Comparison of ENCODE assay signal across 26 cellular contexts in genomic region chr6:64479134-64479533, GRCh38.
"Had no signal": no experiment of that assay in that cellular context is flagged by ENCODE, and none has a peak within 500 bp of the region (broad histone marks: within the 10 kb centered on the region; RNA-seq: fewer than 3 reads in every experiment).

No MANE protein-coding gene starts in this region.

- H3K27me3 ChIP-seq: ascending aorta, cardiac muscle cell had no signal

- H3K9me3 ChIP-seq: ascending aorta had no signal

- DNase-seq: activated B cell treated with CpG ODN at 0.5 μM for 24 hours; activated CD4-positive, alpha-beta memory T cell treated with anti-CD3 and anti-CD28 coated beads for 36 hours; activated CD4-positive, alpha-beta T cell treated with anti-CD3 and anti-CD28 coated beads for 4 hours; activated CD4-positive, alpha-beta T cell treated with anti-CD3 and anti-CD28 coated beads, Interleukin-2, amount 10 ng/mL, durations not matched to agents 24 days and 14 days; activated CD4-positive, alpha-beta T cell treated with anti-CD3 and anti-CD28 coated beads, Interleukin-2, amount 50 U/mL, for 1 hour; activated CD4-positive, alpha-beta T cell treated with anti-CD3 and anti-CD28 coated beads, Interleukin-2, amount 50 U/mL, for 4 hours; activated CD4-positive, CD25-positive, alpha-beta regulatory T cell treated with anti-CD3 and anti-CD28 coated beads, Interleukin-2, amount 50 U/mL, for 72 hours; activated CD8-positive, alpha-beta memory T cell treated with anti-CD3 and anti-CD28 coated beads, Interleukin-2, amount 50 U/mL, for 4 hours; activated CD8-positive, alpha-beta T cell treated with anti-CD3 and anti-CD28 coated beads for 36 hours; activated effector memory CD4-positive, alpha-beta T cell treated with Interleukin-2 at 50 U/mL for 16 hours; activated gamma-delta T cell; activated naive CD4-positive, alpha-beta T cell treated with anti-CD3 and anti-CD28 coated beads, Interleukin-2, amount 10 ng/mL, durations not matched to agents 7 days and 5 days; activated naive CD4-positive, alpha-beta T cell treated with Interleukin-2 at 50 U/mL for 16 hours; activated naive CD8-positive, alpha-beta T cell treated with anti-CD3 and anti-CD28 coated beads, Interleukin-2, amount 10 ng/mL, durations not matched to agents 7 days and 5 days; activated naive CD8-positive, alpha-beta T cell treated with anti-CD3 and anti-CD28 coated beads, Interleukin-2, amount 50 U/mL, for 24 hours; activated T-cell treated with anti-CD3 and anti-CD28 coated beads for 4 hours; activated T-cell treated with anti-CD3 and anti-CD28 coated beads, Interleukin-2, amount 50 U/mL, for 1 hour; activated T-cell treated with anti-CD3 and anti-CD28 coated beads, Interleukin-2, amount 50 U/mL, for 4 hours; activated T-cell treated with anti-CD3 and anti-CD28 coated beads, Interleukin-2, amount 50 U/mL, for 72 hours; anterior cingulate cortex; caudate nucleus; cerebellar nuclear complex; T-helper 17 cell had no signal

- H3K4me1 ChIP-seq: ascending aorta had no signal

- H3K36me3 ChIP-seq: ascending aorta, cardiac muscle cell had no signal

- ATAC-seq: activated CD8-positive, alpha-beta T cell treated with anti-CD3 and anti-CD28 coated beads for 36 hours; activated naive CD8-positive, alpha-beta T cell treated with anti-CD3 and anti-CD28 coated beads, Interleukin-2, amount 50 U/mL, for 24 hours; activated T-cell treated with anti-CD3 and anti-CD28 coated beads, Interleukin-2, amount 50 U/mL, for 4 hours; activated T-cell treated with anti-CD3 and anti-CD28 coated beads, Interleukin-2, amount 50 U/mL, for 72 hours; T-helper 17 cell had no signal

- H3K27ac ChIP-seq: ascending aorta, cardiac muscle cell, VCaP had no signal

- H3K4me3 ChIP-seq: ascending aorta, cardiac muscle cell had no signal
